Comparison of ENCODE assay signal across 8 cellular contexts in the genomic region with DNA sequence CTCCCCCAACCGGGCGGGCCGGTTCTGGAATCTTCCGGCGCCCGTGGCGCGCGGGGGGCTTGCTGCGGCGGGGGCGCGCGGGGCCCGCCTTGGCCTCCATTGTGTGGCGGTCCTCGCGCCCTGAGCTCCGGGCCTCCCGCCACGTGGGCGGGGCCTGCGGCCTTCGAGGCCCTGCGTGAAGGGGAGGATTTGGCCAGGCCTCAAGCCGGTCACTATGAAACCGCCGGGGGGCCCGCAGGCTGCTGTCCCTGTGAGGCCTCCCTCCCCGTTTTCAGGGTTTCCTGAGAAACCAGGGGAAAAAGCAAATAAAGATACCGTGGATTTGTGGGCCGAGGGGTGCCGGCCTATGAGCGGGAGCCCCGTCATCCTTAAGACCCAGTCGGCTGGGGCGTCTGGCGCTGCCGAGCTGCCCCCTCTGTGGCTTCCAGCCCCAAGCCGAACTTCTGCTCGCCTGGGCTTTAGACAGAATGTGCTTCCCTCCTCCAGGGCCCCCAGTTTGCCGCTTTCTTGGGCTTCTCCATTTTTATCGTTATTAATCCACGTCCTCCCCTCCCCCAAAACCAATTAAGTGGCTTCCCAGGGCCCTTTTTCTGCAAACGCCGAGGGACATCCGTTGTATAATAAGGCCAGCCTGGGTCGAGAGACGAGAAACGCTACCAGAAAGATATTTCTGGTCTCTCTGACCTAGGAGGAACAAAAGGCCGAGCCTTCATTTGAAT. TPM values are rescaled to one million over a fixed set of nuclear protein-coding genes. Genes with fewer than 3 reads are reported as not detected.
A peak's percentile ranks its signal among the peaks of the same experiment; 100 is the strongest.
DNase-seq lines count a peak whose midpoint lies in the region; ATAC-seq and TF ChIP-seq lines count a peak whose summit lies in the region.

No MANE protein-coding gene starts in this region.

- peaks cover 55 to 71% of the 10 kb centered on the region in 2 donors for H3K36me3 Mint-ChIP-seq in activated naive CD4-positive, alpha-beta T cell treated with anti-CD3 and anti-CD28 coated beads, Interleukin-2, amount 50 U/mL, for 72 hours

- H3K9ac ChIP-seq in NT2/D1 (ENCODE audit: insufficient read length, low read depth) = peak overlapping the region; percentile 98

- H3K27me3 ChIP-seq in NT2/D1 (ENCODE audit: insufficient read depth, insufficient read length) = no peaks in the 10 kb centered on the region
- H3K27me3 ChIP-seq in vagina = no peaks in the 10 kb centered on the region

- TF ChIP-seq CTCF in vagina (IDR thresholded peaks at IDR 0.05) = no peak

- peak overlapping the region; percentile 99 for H3K27ac Mint-ChIP-seq in activated naive CD4-positive, alpha-beta T cell treated with anti-CD3 and anti-CD28 coated beads, Interleukin-2, amount 50 U/mL, for 72 hours

- no peak for TF ChIP-seq POLR2A in vagina (IDR thresholded peaks at IDR 0.05)

- H3K36me3 ChIP-seq in NT2/D1 (ENCODE audit: insufficient read depth, insufficient read length, low read length) (peaks cover 80% of the 10 kb centered on the region), vagina (peaks cover 0 to 23% of the 10 kb centered on the region in 2 donors)

- no peaks in the 10 kb centered on the region for H3K9me3 Mint-ChIP-seq in activated naive CD4-positive, alpha-beta T cell treated with anti-CD3 and anti-CD28 coated beads, Interleukin-2, amount 50 U/mL, for 72 hours

- intact Hi-C loops in vagina (cut with DNase I) = no loop called here

- H3K27ac ChIP-seq in vagina = peak overlapping the region; percentile 99

- H3K9me3 ChIP-seq in NT2/D1 (ENCODE audit: insufficient read depth, low read length) (no peaks in the 10 kb centered on the region), vagina (no peaks in the 10 kb centered on the region)

- H3K4me1 ChIP-seq in NT2/D1 (ENCODE audit: insufficient read depth, insufficient read length) (peaks cover 16% of the 10 kb centered on the region), vagina (peaks cover 69% of the 10 kb centered on the region)

- DNase-seq in NCI-H2227 (lab: John Stamatoyannopoulos, UW; ENCODE audit: unreplicated experiment) (peak; percentile 65), NCI-H2227 treated with DMSO at 0.1 percent for 48 hours (lab: John Stamatoyannopoulos, UW) (no peak), NT2/D1 (ENCODE audit: low read depth, low spot score) (no peak), glomerular visceral epithelial cell (ENCODE audit: extremely low spot score) (peak; percentile 56), nucleus accumbens (lab: John Stamatoyannopoulos, UW) (peak in 46 of 56 donors; percentile 42 to 88 (median 69)), vagina (ENCODE audit: extremely low spot score in 2 of 2) (no peak)
- peak in 1 of 2 donors; percentile 46 for DNase-seq in activated naive CD4-positive, alpha-beta T cell treated with anti-CD3 and anti-CD28 coated beads, Interleukin-2, amount 50 U/mL, for 72 hours (ENCODE audit: low spot score in 2 of 2)

- H3K4me3 ChIP-seq in NT2/D1 (ENCODE audit: insufficient read length, low read depth) = peak overlapping the region; percentile 90
- peak overlapping the region; percentile 86 to 95 for H3K4me3 ChIP-seq in vagina

- ATAC-seq in HG02943 (IDR thresholded peaks at IDR 0.05; ENCODE audit: low read depth, unreplicated experiment) = peak; percentile 16
- ATAC-seq in activated naive CD4-positive, alpha-beta T cell treated with anti-CD3 and anti-CD28 coated beads, Interleukin-2, amount 50 U/mL, for 72 hours = peak; percentile 16 to 39

RNA-seq across cellular contexts. Expression of gene EWSR1, which starts 0.6 kb away (rescaled TPM):
- total RNA-seq in activated naive CD4-positive, alpha-beta T cell treated with anti-CD3 and anti-CD28 coated beads, Interleukin-2, amount 50 U/mL, for 72 hours = 100 to 1,000 TPM; 257 to 320 TPM
- total RNA-seq in vagina = 164 TPM

RNA-seq across cellular contexts. Expression of gene RHBDD3, which starts 0.9 kb away (rescaled TPM):
- 10 to 100 TPM; 19.6 to 29.5 TPM for total RNA-seq in activated naive CD4-positive, alpha-beta T cell treated with anti-CD3 and anti-CD28 coated beads, Interleukin-2, amount 50 U/mL, for 72 hours
- total RNA-seq in vagina = 29.7 TPM

RNA-seq across cellular contexts. Expression of gene GAS2L1, which starts 37.8 kb away (rescaled TPM):
- total RNA-seq in activated naive CD4-positive, alpha-beta T cell treated with anti-CD3 and anti-CD28 coated beads, Interleukin-2, amount 50 U/mL, for 72 hours = 1 to 10 TPM in 1 of 2 donors, under 1 TPM in 1; 0.36 to 1.5 TPM
- 17.4 TPM for total RNA-seq in vagina

RNA-seq across cellular contexts. Expression of gene RASL10A, which starts 46.8 kb away (rescaled TPM):
- under 1 TPM; 0.20 to 0.78 TPM for total RNA-seq in activated naive CD4-positive, alpha-beta T cell treated with anti-CD3 and anti-CD28 coated beads, Interleukin-2, amount 50 U/mL, for 72 hours
- not detected for total RNA-seq in vagina

Comparison
In these comparisons a context has a peak if more than half of its experiments do, and no peak if none do; other contexts are left out.
1. DNase-seq: peak in NCI-H2227 (single experiment), glomerular visceral epithelial cell (single experiment) and nucleus accumbens (46 of 56); none in NCI-H2227 treated with DMSO at 0.1 percent for 48 hours (single experiment), NT2/D1 (single experiment) and vagina (0 of 2).